Comparison of ENCODE assay signal across 21 cellular contexts in genomic region chr19:43797118-43797517, GRCh38. TPM values are rescaled to one million over a fixed set of nuclear protein-coding genes. Genes with fewer than 3 reads are reported as not detected.
DNase-seq lines count a peak whose midpoint lies in the region; ATAC-seq and TF ChIP-seq lines count a peak whose summit lies in the region.
"Had no signal": no experiment of that assay in that cellular context is flagged by ENCODE, and none has a peak within 500 bp of the region (broad histone marks: within the 10 kb centered on the region; RNA-seq: fewer than 3 reads in every experiment).

No MANE protein-coding gene starts in this region.

- H3K27me3 Mint-ChIP-seq in activated naive CD4-positive, alpha-beta T cell treated with anti-CD3 and anti-CD28 coated beads, Interleukin-2, amount 50 U/mL, for 24 hours = peaks cover 3% of the 10 kb centered on the region
- H3K27me3 Mint-ChIP-seq in activated CD8-positive, alpha-beta T cell treated with anti-CD3 and anti-CD28 coated beads for 36 hours = peaks cover 12% of the 10 kb centered on the region
- H3K27me3 Mint-ChIP-seq in mesothelial cell of epicardium (ENCODE audit: low read depth) = peaks cover 77% of the 10 kb centered on the region

- intact Hi-C loops in activated CD8-positive, alpha-beta T cell treated with anti-CD3 and anti-CD28 coated beads for 36 hours (cut with micrococcal nuclease) = no loop called here

- ATAC-seq in activated naive CD4-positive, alpha-beta T cell treated with anti-CD3 and anti-CD28 coated beads, Interleukin-2, amount 50 U/mL, for 72 hours = no peak
- ATAC-seq in activated CD8-positive, alpha-beta T cell treated with anti-CD3 and anti-CD28 coated beads for 36 hours = no peak
- ATAC-seq in GM19324 (IDR thresholded peaks at IDR 0.05; ENCODE audit: low FRiP score, unreplicated experiment) (no peak), GM18517 (IDR thresholded peaks at IDR 0.05; ENCODE audit: unreplicated experiment) (no peak)
- ATAC-seq: gastroesophageal sphincter, SK-N-SH treated with all-trans-retinoic acid at 6 μM for 48 hours had no signal

- peak overlapping the region; percentile 63 for H3K4me3 Mint-ChIP-seq in activated naive CD4-positive, alpha-beta T cell treated with anti-CD3 and anti-CD28 coated beads, Interleukin-2, amount 50 U/mL, for 24 hours
- H3K4me3 Mint-ChIP-seq in activated CD8-positive, alpha-beta T cell treated with anti-CD3 and anti-CD28 coated beads for 36 hours = peak overlapping the region; percentile 17
- peak overlapping the region; percentile 43 for H3K4me3 Mint-ChIP-seq in mesothelial cell of epicardium

- POLR2A ChIA-PET in activated CD8-positive, alpha-beta T cell treated with anti-CD3 and anti-CD28 coated beads for 36 hours (lab: Charles Lee) = no interaction called here

- no peaks in the 10 kb centered on the region for H3K36me3 Mint-ChIP-seq in activated naive CD4-positive, alpha-beta T cell treated with anti-CD3 and anti-CD28 coated beads, Interleukin-2, amount 50 U/mL, for 24 hours
- H3K36me3 Mint-ChIP-seq in activated naive CD4-positive, alpha-beta T cell treated with anti-CD3 and anti-CD28 coated beads, Interleukin-2, amount 50 U/mL, for 72 hours = peaks cover 5 to 12% of the 10 kb centered on the region in 2 donors
- peaks cover 3% of the 10 kb centered on the region for H3K36me3 Mint-ChIP-seq in activated CD8-positive, alpha-beta T cell treated with anti-CD3 and anti-CD28 coated beads for 36 hours (ENCODE audit: low read depth)
- no peaks in the 10 kb centered on the region for H3K36me3 Mint-ChIP-seq in mesothelial cell of epicardium

- CTCF ChIA-PET in activated CD8-positive, alpha-beta T cell treated with anti-CD3 and anti-CD28 coated beads for 36 hours (lab: Charles Lee) = interaction anchor here (0.9 to 1.0 kb wide), 3 partner anchors 12 to 52 kb away, joined by 3 to 6 read pairs (median 4); no protein-coding TSS in a partner anchor

- H3K27ac ChIP-seq in substantia nigra (ENCODE audit: low read depth, low read length, poor library complexity, severe bottlenecking) = peak overlapping the region; percentile 33
- H3K27ac ChIP-seq: gastroesophageal sphincter, neutrophil, testis had no signal

- no peak for DNase-seq in activated naive CD4-positive, alpha-beta T cell treated with anti-CD3 and anti-CD28 coated beads, Interleukin-2, amount 50 U/mL, for 72 hours (ENCODE audit: low spot score in 2 of 2)
- DNase-seq in activated CD8-positive, alpha-beta T cell treated with anti-CD3 and anti-CD28 coated beads for 36 hours = no peak
- DNase-seq in mesothelial cell of epicardium (ENCODE audit: low spot score in 2 of 2, unreplicated experiment in 2 of 2) (no peak), substantia nigra (lab: John Stamatoyannopoulos, UW) (peak in 13 of 49 donors; percentile 17 to 66 (median 35)), D341Med (ENCODE audit: low spot score) (no peak)
- DNase-seq: activated CD4-positive, alpha-beta T cell treated with anti-CD3 and anti-CD28 coated beads for 4 hours; kidney; mammary epithelial cell; NCI-H2107; NCI-H510A; retina; stimulated activated CD8-positive, alpha-beta memory T cell treated with anti-CD3 and anti-CD28 coated beads, Interleukin-4, amount 100 ng/mL, for 48 hours; testis had no signal

- peaks cover 18% of the 10 kb centered on the region for H3K4me1 Mint-ChIP-seq in activated naive CD4-positive, alpha-beta T cell treated with anti-CD3 and anti-CD28 coated beads, Interleukin-2, amount 50 U/mL, for 24 hours
- peaks cover 12% of the 10 kb centered on the region for H3K4me1 Mint-ChIP-seq in activated CD8-positive, alpha-beta T cell treated with anti-CD3 and anti-CD28 coated beads for 36 hours (ENCODE audit: low read depth)
- H3K4me1 Mint-ChIP-seq in mesothelial cell of epicardium = peaks cover 3% of the 10 kb centered on the region

- H3K27ac Mint-ChIP-seq in activated naive CD4-positive, alpha-beta T cell treated with anti-CD3 and anti-CD28 coated beads, Interleukin-2, amount 50 U/mL, for 24 hours = peak overlapping the region; percentile 76
- no peak overlapping the region for H3K27ac Mint-ChIP-seq in activated naive CD4-positive, alpha-beta T cell treated with anti-CD3 and anti-CD28 coated beads, Interleukin-2, amount 50 U/mL, for 72 hours
- no peak overlapping the region for H3K27ac Mint-ChIP-seq in activated CD8-positive, alpha-beta T cell treated with anti-CD3 and anti-CD28 coated beads for 36 hours
- H3K27ac Mint-ChIP-seq in mesothelial cell of epicardium = no peak overlapping the region

- TF ChIP-seq CTCF in activated CD8-positive, alpha-beta T cell treated with anti-CD3 and anti-CD28 coated beads for 36 hours (IDR thresholded peaks at IDR 0.05) = no peak
- no peak for TF ChIP-seq CTCF in mesothelial cell of epicardium (IDR thresholded peaks at IDR 0.05; ENCODE audit: unreplicated experiment)

- H3K9me3 Mint-ChIP-seq in activated naive CD4-positive, alpha-beta T cell treated with anti-CD3 and anti-CD28 coated beads, Interleukin-2, amount 50 U/mL, for 24 hours = no peaks in the 10 kb centered on the region
- peaks cover 0 to 5% of the 10 kb centered on the region in 2 donors for H3K9me3 Mint-ChIP-seq in activated naive CD4-positive, alpha-beta T cell treated with anti-CD3 and anti-CD28 coated beads, Interleukin-2, amount 50 U/mL, for 72 hours
- no peaks in the 10 kb centered on the region for H3K9me3 Mint-ChIP-seq in activated CD8-positive, alpha-beta T cell treated with anti-CD3 and anti-CD28 coated beads for 36 hours
- H3K9me3 Mint-ChIP-seq in mesothelial cell of epicardium = no peaks in the 10 kb centered on the region

RNA-seq across cellular contexts. Expression of gene LYPD5, which starts 5.1 kb away (rescaled TPM):
- 1 to 10 TPM in 1 of 2 donors, under 1 TPM in 1; 0.97 to 3.8 TPM for total RNA-seq in activated naive CD4-positive, alpha-beta T cell treated with anti-CD3 and anti-CD28 coated beads, Interleukin-2, amount 50 U/mL, for 72 hours
- total RNA-seq in activated CD8-positive, alpha-beta T cell treated with anti-CD3 and anti-CD28 coated beads for 36 hours = under 1 TPM; 0.51 to 0.61 TPM
- total RNA-seq in mesothelial cell of epicardium = 0.27 to 0.57 TPM (median 0.33 TPM) in 3 replicates
- total RNA-seq: LHCN-M2 had no signal

RNA-seq across cellular contexts. Expression of gene KCNN4, which starts 16.3 kb away (rescaled TPM):
- total RNA-seq in activated naive CD4-positive, alpha-beta T cell treated with anti-CD3 and anti-CD28 coated beads, Interleukin-2, amount 50 U/mL, for 72 hours = 100 to 1,000 TPM; 110 to 145 TPM
- 10 to 100 TPM; 49.5 to 49.6 TPM for total RNA-seq in activated CD8-positive, alpha-beta T cell treated with anti-CD3 and anti-CD28 coated beads for 36 hours
- 5.4 to 6.4 TPM (median 6.1 TPM) in 3 replicates for total RNA-seq in mesothelial cell of epicardium
- total RNA-seq: HT-29 had no signal

RNA-seq across cellular contexts. Expression of gene ZNF283, which starts 30.0 kb away (rescaled TPM):
- total RNA-seq in activated naive CD4-positive, alpha-beta T cell treated with anti-CD3 and anti-CD28 coated beads, Interleukin-2, amount 50 U/mL, for 72 hours = 10 to 100 TPM in 1 of 2 donors, 1 to 10 TPM in 1; 7.7 to 12.0 TPM
- total RNA-seq in activated CD8-positive, alpha-beta T cell treated with anti-CD3 and anti-CD28 coated beads for 36 hours = 1 to 10 TPM; 6.6 to 7.2 TPM
- 19.1 to 20.8 TPM (median 20.4 TPM) in 3 replicates for total RNA-seq in mesothelial cell of epicardium

RNA-seq across cellular contexts. Expression of gene SMG9, which starts 42.4 kb away (rescaled TPM):
- 100 to 1,000 TPM in 1 of 2 donors, 10 to 100 TPM in 1; 62.8 to 145 TPM for total RNA-seq in activated naive CD4-positive, alpha-beta T cell treated with anti-CD3 and anti-CD28 coated beads, Interleukin-2, amount 50 U/mL, for 72 hours
- total RNA-seq in activated CD8-positive, alpha-beta T cell treated with anti-CD3 and anti-CD28 coated beads for 36 hours = 10 to 100 TPM; 48.9 to 53.1 TPM
- 65.8 to 75.7 TPM (median 73.2 TPM) in 3 replicates for total RNA-seq in mesothelial cell of epicardium
